ENCODE assay signal across 13 cellular contexts in the genomic region with DNA sequence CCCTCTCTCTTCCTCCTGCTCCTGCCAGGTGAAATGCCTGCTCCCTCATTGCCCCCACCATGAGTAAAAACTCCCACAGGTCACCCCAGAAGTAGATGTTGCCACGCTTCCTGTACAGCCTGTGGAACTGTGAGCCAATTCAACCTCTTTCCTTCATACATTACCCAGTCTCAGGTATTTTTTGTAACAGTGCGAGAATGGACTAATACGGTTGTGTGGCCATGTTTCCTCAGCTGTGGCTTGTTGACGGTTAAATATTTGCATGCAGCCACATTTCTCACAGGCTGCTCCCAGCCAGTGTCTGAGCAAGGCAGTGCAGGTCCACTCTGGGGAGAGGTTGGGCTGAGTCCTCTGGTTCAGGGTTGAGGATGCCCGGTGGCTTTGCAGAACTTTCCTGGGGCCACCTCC. TPM values are rescaled to one million over a fixed set of nuclear protein-coding genes. Genes with fewer than 3 reads are reported as not detected.
DNase-seq lines count a peak whose midpoint lies in the region; ATAC-seq, FAIRE-seq and TF ChIP-seq lines count a peak whose summit lies in the region.
"Had no signal": no experiment of that assay in that cellular context is flagged by ENCODE, and none has a peak within 500 bp of the region (broad histone marks: within the 10 kb centered on the region; RNA-seq: fewer than 3 reads in every experiment).

No MANE protein-coding gene starts in this region.

- H3F3A ChIP-seq in OCI-LY1 (ENCODE audit: insufficient read depth, low read length) (0 out of 2 replicates have a peak, but pooled peaks cover 3% of the 10 kb centered on the region), smooth muscle cell (ENCODE audit: low read depth) (no peaks in the 10 kb centered on the region)

- H3K36me3 ChIP-seq in OCI-LY1 (ENCODE audit: insufficient read depth, low read length): no peaks in the 10 kb centered on the region; the same call in 1 of the 2 replicates
- no peaks in the 10 kb centered on the region for H3K36me3 ChIP-seq in colonic mucosa
- peaks cover 0 to 3% (median 0%) of the 10 kb centered on the region in 3 experiments for H3K36me3 ChIP-seq in naive thymus-derived CD4-positive, alpha-beta T cell (ENCODE audit: control insufficient read depth in 2 of 3, insufficient read depth in 3 of 3, low read length in 3 of 3)
- H3K36me3 ChIP-seq in smooth muscle cell (ENCODE audit: low read depth): no peaks in the 10 kb centered on the region

- no peaks in the 10 kb centered on the region for H3K27me3 ChIP-seq in OCI-LY1 (ENCODE audit: insufficient read depth, low read length)
- no peaks in the 10 kb centered on the region for H3K27me3 ChIP-seq in colonic mucosa
- no peaks in the 10 kb centered on the region for H3K27me3 ChIP-seq in naive thymus-derived CD4-positive, alpha-beta T cell (ENCODE audit: control insufficient read depth in 2 of 2, insufficient read depth in 2 of 2, low read length in 2 of 2)
- no peaks in the 10 kb centered on the region for H3K27me3 ChIP-seq in smooth muscle cell (ENCODE audit: low read depth)

- peaks cover 0 to 11% (median 0%) of the 10 kb centered on the region in 7 donors for H3K4me1 Mint-ChIP-seq in naive thymus-derived CD4-positive, alpha-beta T cell

- peak overlapping the region; percentile 69 for H3K4me2 ChIP-seq in OCI-LY1 (ENCODE audit: low read length)
- no peak overlapping the region for H3K4me2 ChIP-seq in smooth muscle cell

- H3K4me3 Mint-ChIP-seq in naive thymus-derived CD4-positive, alpha-beta T cell: no peak overlapping the region
- H3K4me3 Mint-ChIP-seq: CD4-positive, alpha-beta T cell had no signal

- H2AFZ ChIP-seq in OCI-LY1 (ENCODE audit: low read length): no peak overlapping the region
- no peak overlapping the region for H2AFZ ChIP-seq in smooth muscle cell (ENCODE audit: low read depth)

- H3K9me3 ChIP-seq in OCI-LY1 (ENCODE audit: low read length) (no peaks in the 10 kb centered on the region; the same call in 1 of the 2 replicates), colonic mucosa (no peaks in the 10 kb centered on the region), smooth muscle cell (replicated peaks; ENCODE audit: low read depth) (no peaks in the 10 kb centered on the region)
- no peaks in the 10 kb centered on the region for H3K9me3 ChIP-seq in naive thymus-derived CD4-positive, alpha-beta T cell (ENCODE audit: control insufficient read depth in 2 of 3, low read length in 3 of 3)

- H3K27ac ChIP-seq in OCI-LY1 (ENCODE audit: low read depth, low read length, poor library complexity, severe bottlenecking) (peak overlapping the region; percentile 99), colonic mucosa (no peak overlapping the region), smooth muscle cell (ENCODE audit: low read depth) (no peak overlapping the region)
- no peak overlapping the region for H3K27ac ChIP-seq in naive thymus-derived CD4-positive, alpha-beta T cell (ENCODE audit: low read depth, low read length)
- H3K27ac ChIP-seq: coronary artery had no signal

- H3K27ac Mint-ChIP-seq in naive thymus-derived CD4-positive, alpha-beta T cell: no peak overlapping the region
- H3K27ac Mint-ChIP-seq: CD4-positive, alpha-beta T cell had no signal

- WGBS in smooth muscle cell (ENCODE audit: low lambda C conversion rate): 89% methylated on average over 5 of the region's 5 CpGs

- no peaks in the 10 kb centered on the region for H3K9me3 Mint-ChIP-seq in naive thymus-derived CD4-positive, alpha-beta T cell
- H3K9me3 Mint-ChIP-seq: CD4-positive, alpha-beta T cell had no signal

- TF ChIP-seq CTCF in OCI-LY1 (IDR thresholded peaks at IDR 0.05; ENCODE audit: low read length): no peak
- no peak for TF ChIP-seq CTCF in colonic mucosa (IDR thresholded peaks at IDR 0.05)
- TF ChIP-seq CTCF in smooth muscle cell (IDR thresholded peaks at IDR 0.05; ENCODE audit: borderline replicate concordance, insufficient read depth, poor library complexity, severe bottlenecking): no peak

- peak overlapping the region; percentile 56 for H3K4me3 ChIP-seq in OCI-LY1 (ENCODE audit: low read depth, low read length, poor library complexity, severe bottlenecking)
- no peak overlapping the region for H3K4me3 ChIP-seq in colonic mucosa
- H3K4me3 ChIP-seq in naive thymus-derived CD4-positive, alpha-beta T cell (ENCODE audit: low read length): no peak overlapping the region
- no peak overlapping the region for H3K4me3 ChIP-seq in smooth muscle cell
- H3K4me3 ChIP-seq: coronary artery had no signal

- FAIRE-seq in GM18507 (lab: Jason Lieb, UNC): peak; percentile 98
- FAIRE-seq: H1 had no signal

- POLR2A ChIA-PET in naive thymus-derived CD4-positive, alpha-beta T cell (lab: Charles Lee): no interaction called here

- ATAC-seq in GM21381 (IDR thresholded peaks at IDR 0.05; ENCODE audit: unreplicated experiment): peak; percentile 79
- ATAC-seq in HG03045 (IDR thresholded peaks at IDR 0.05; ENCODE audit: unreplicated experiment): peak; percentile 81
- ATAC-seq in naive thymus-derived CD4-positive, alpha-beta T cell: no peak

- intact Hi-C loops in colonic mucosa (cut with DNase I): no loop called here
- intact Hi-C loops in naive thymus-derived CD4-positive, alpha-beta T cell (cut with micrococcal nuclease): no loop called here

- CTCF ChIA-PET in naive thymus-derived CD4-positive, alpha-beta T cell (lab: Charles Lee): no interaction called here

- H4K20me1 ChIP-seq in OCI-LY1 (ENCODE audit: insufficient read depth, low read length) (no peaks in the 10 kb centered on the region), smooth muscle cell (ENCODE audit: low read depth) (peaks cover 3% of the 10 kb centered on the region)

- peaks cover 0 to 4% (median 0%) of the 10 kb centered on the region in 5 donors for H3K36me3 Mint-ChIP-seq in naive thymus-derived CD4-positive, alpha-beta T cell

- H3K9ac ChIP-seq in OCI-LY1 (ENCODE audit: low read length) (peak overlapping the region; percentile 76), colonic mucosa (ENCODE audit: low read depth in 2 of 2, low read length in 2 of 2) (no peak overlapping the region), smooth muscle cell (ENCODE audit: low read depth) (no peak overlapping the region)

- no peaks in the 10 kb centered on the region for H3K9me2 ChIP-seq in OCI-LY1 (ENCODE audit: low read depth, low read length)

- H3K4me1 ChIP-seq in OCI-LY1 (ENCODE audit: insufficient read depth, low read length, severe bottlenecking) (peaks cover 62% of the 10 kb centered on the region), colonic mucosa (no peaks in the 10 kb centered on the region), smooth muscle cell (ENCODE audit: low read depth) (peaks cover 7% of the 10 kb centered on the region)
- no peaks in the 10 kb centered on the region for H3K4me1 ChIP-seq in naive thymus-derived CD4-positive, alpha-beta T cell (ENCODE audit: control insufficient read depth in 2 of 2, insufficient read depth in 2 of 2, low read length in 2 of 2)

- DNase-seq in GM18507 (ENCODE audit: extremely low spot score, insufficient read length, low read depth) (no peak), colonic mucosa (no peak), smooth muscle cell (lab: John Stamatoyannopoulos, UW; ENCODE audit: unreplicated experiment) (no peak)
- no peak for DNase-seq in activated T-cell treated with anti-CD3 and anti-CD28 coated beads, Interleukin-2, amount 50 U/mL, for 48 hours
- DNase-seq in naive thymus-derived CD4-positive, alpha-beta T cell: no peak
- DNase-seq: activated effector memory CD4-positive, alpha-beta T cell treated with anti-CD3 and anti-CD28 coated beads, Interleukin-2, amount 50 U/mL, for 16 hours; CD4-positive, alpha-beta T cell; NK-92 treated with Interleukin-12 subunit alpha and Interleukin-12 subunit beta, amount 100 ng/mL, for 24 hours had no signal

- peaks cover 0 to 6% (median 0%) of the 10 kb centered on the region in 5 donors for H3K27me3 Mint-ChIP-seq in naive thymus-derived CD4-positive, alpha-beta T cell

- H3K79me2 ChIP-seq in OCI-LY1 (ENCODE audit: insufficient read depth, low read length) (no peaks in the 10 kb centered on the region), smooth muscle cell (ENCODE audit: low read depth) (no peaks in the 10 kb centered on the region)

RNA-seq across cellular contexts. Expression of gene COPS8, which starts 27.8 kb away (rescaled TPM):
- total RNA-seq in colonic mucosa (10 to 100 TPM; 28.2 to 28.4 TPM), smooth muscle cell (159 and 194 TPM in 2 replicates)
- 10 to 100 TPM; 31.2 to 46.4 (median 40.8) TPM for total RNA-seq in naive thymus-derived CD4-positive, alpha-beta T cell
- polyA plus RNA-seq in naive thymus-derived CD4-positive, alpha-beta T cell: 10 to 100 TPM; 53.8 to 55.5 TPM
- polyA plus RNA-seq in smooth muscle cell: 130 and 132 TPM in 2 replicates
